Comparison of ENCODE assay signal across 18 cellular contexts in the genomic region with DNA sequence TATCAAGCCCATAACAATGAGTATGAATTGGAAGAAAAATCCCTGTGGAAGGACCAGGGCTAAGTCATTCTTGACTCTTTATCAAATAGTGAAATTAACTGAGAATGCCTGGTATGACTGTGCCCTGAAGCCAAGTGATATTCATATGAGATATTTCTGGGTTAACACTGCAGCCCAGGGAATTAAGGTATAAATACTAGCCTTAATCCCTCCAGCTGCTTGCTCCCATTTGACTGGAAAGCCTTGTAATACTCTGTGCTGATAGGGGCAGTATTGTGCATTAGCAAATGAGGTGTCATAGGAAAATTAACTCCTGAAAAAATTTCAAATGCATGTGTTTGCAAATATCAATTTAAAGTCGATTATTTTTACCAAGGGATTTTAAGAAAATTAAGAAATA.
"Had no signal": no experiment of that assay in that cellular context is flagged by ENCODE, and none has a peak within 500 bp of the region (broad histone marks: within the 10 kb centered on the region; RNA-seq: fewer than 3 reads in every experiment).

No MANE protein-coding gene starts in this region.

- H3K79me2 ChIP-seq: hepatocyte had no signal

- DNase-seq: effector memory CD8-positive, alpha-beta T cell; esophagus squamous epithelium; foreskin melanocyte; head of caudate nucleus; left colon; left ventricle myocardium superior; mesendoderm; natural killer cell; right cardiac atrium; stimulated activated CD4-positive, alpha-beta T cell treated with anti-CD3 and anti-CD28 coated beads, Interleukin-4, amount 100 ng/mL, for 1 hour; stimulated activated CD8-positive, alpha-beta memory T cell treated with anti-CD3 and anti-CD28 coated beads, Interleukin-4, amount 100 ng/mL, for 48 hours; stimulated activated naive CD8-positive, alpha-beta T cell treated with anti-CD3 and anti-CD28 coated beads, Interleukin-15, Interleukin-2, amounts not matched to agents 100 U/mL and 50 U/mL, for 24 hours; thyroid gland had no signal

- H3K4me1 ChIP-seq: esophagus squamous epithelium, suprapubic skin had no signal

- H2AFZ ChIP-seq: hepatocyte had no signal

- H3K36me3 ChIP-seq: esophagus squamous epithelium, suprapubic skin, thyroid gland had no signal

- H3K4me3 ChIP-seq: esophagus squamous epithelium, hepatocyte, lung, suprapubic skin, thyroid gland had no signal

- H3K27ac ChIP-seq: epithelial cell of prostate, esophagus squamous epithelium, suprapubic skin, thyroid gland had no signal

- H3K9me3 ChIP-seq: esophagus squamous epithelium, suprapubic skin, thyroid gland had no signal

- ATAC-seq: effector memory CD8-positive, alpha-beta T cell; left colon; left ventricle myocardium superior; natural killer cell; right cardiac atrium; stimulated activated effector memory CD8-positive, alpha-beta T cell treated with anti-CD3 and anti-CD28 coated beads, Interleukin-12 subunit alpha, Interleukin-12 subunit beta, amount 100 ng/mL, for 72 hours; stimulated activated naive CD8-positive, alpha-beta T cell treated with anti-CD3 and anti-CD28 coated beads, Interleukin-15, Interleukin-2, amounts not matched to agents 100 U/mL and 50 U/mL, for 24 hours had no signal

- H3K27me3 ChIP-seq: esophagus squamous epithelium, hepatocyte, suprapubic skin, thyroid gland had no signal
